ENCODE assay signal across 21 cellular contexts in genomic region chr18:68229351-68229750, GRCh38.
DNase-seq lines count a peak whose midpoint lies in the region; ATAC-seq and TF ChIP-seq lines count a peak whose summit lies in the region.
"Had no signal": no experiment of that assay in that cellular context is flagged by ENCODE, and none has a peak within 500 bp of the region (broad histone marks: within the 10 kb centered on the region; RNA-seq: fewer than 3 reads in every experiment).

No MANE protein-coding gene starts in this region.

- TF ChIP-seq CTCF in 22Rv1 (IDR thresholded peaks at IDR 0.05), result no peak
- TF ChIP-seq CTCF in LNCaP clone FGC (IDR thresholded peaks at IDR 0.05; ENCODE audit: control insufficient read depth, extremely low read depth, insufficient read depth), result no peak
- no peak for TF ChIP-seq CTCF in VCaP (conservative IDR thresholded peaks at IDR 0.05)

- peak; percentile 62 for DNase-seq in DMS53 (lab: John Stamatoyannopoulos, UW)
- DNase-seq in LNCaP clone FGC (ENCODE audit: low read depth), result peak; percentile 87
- no peak for DNase-seq in G401 (ENCODE audit: low spot score)
- no peak for DNase-seq in stimulated activated naive CD8-positive, alpha-beta T cell treated with anti-CD3 and anti-CD28 coated beads, Interleukin-15, Interleukin-2, amounts not matched to agents 100 U/mL and 50 U/mL, for 24 hours
- no peak for DNase-seq in NCI-H526 treated with DMSO at 0.1 percent for 48 hours (lab: John Stamatoyannopoulos, UW)
- DNase-seq: 8988T; ACHN; C1 segment of cervical spinal cord; Caco-2; CD4-positive, CD25-positive, alpha-beta regulatory T cell; CD8-positive, alpha-beta T cell; DMS 273 treated with DMSO at 0.1 percent for 48 hours; DND-41; GDM1; H7; HCEC 1CT had no signal

- H3K27ac ChIP-seq in 22Rv1, result peak overlapping the region; percentile 80
- H3K27ac ChIP-seq in VCaP, result peak overlapping the region; percentile 91
- H3K27ac ChIP-seq: A549 had no signal

- H3K4me3 ChIP-seq in LNCaP clone FGC (ENCODE audit: low read depth, low read length), result no peak overlapping the region
- H3K4me3 ChIP-seq: A549, GM12878 had no signal

- ATAC-seq in stimulated activated naive CD8-positive, alpha-beta T cell treated with anti-CD3 and anti-CD28 coated beads, Interleukin-15, Interleukin-2, amounts not matched to agents 100 U/mL and 50 U/mL, for 24 hours, result no peak
- no peak for ATAC-seq in GM21367 (IDR thresholded peaks at IDR 0.05; ENCODE audit: unreplicated experiment)
- ATAC-seq: A549; CD8-positive, alpha-beta T cell; GM12878 had no signal

- in situ Hi-C loops in G401 (cut with HindIII; ENCODE audit: low sequenced_read_pairs), result no loop called here

Comparison
In these comparisons a context has a peak if more than half of its experiments do, and no peak if none do; other contexts are left out.
1. DNase-seq: peak in DMS53 (single experiment) and LNCaP clone FGC (single experiment); none in G401 (single experiment), stimulated activated naive CD8-positive, alpha-beta T cell treated with anti-CD3 and anti-CD28 coated beads, Interleukin-15, Interleukin-2, amounts not matched to agents 100 U/mL and 50 U/mL, for 24 hours (single experiment) and NCI-H526 treated with DMSO at 0.1 percent for 48 hours (single experiment).